Comparison of ENCODE assay signal across 8 cellular contexts in genomic region chr9:35736201-35736633, GRCh38. TPM values are rescaled to one million over a fixed set of nuclear protein-coding genes. Genes with fewer than 3 reads are reported as not detected.
DNase-seq lines count a peak whose midpoint lies in the region; ATAC-seq and TF ChIP-seq lines count a peak whose summit lies in the region.

No MANE protein-coding gene starts in this region.

- intact Hi-C loops in activated CD4-positive, alpha-beta T cell treated with anti-CD3 and anti-CD28 coated beads for 36 hours (cut with DNase I, micrococcal nuclease): loop anchor here (1.0 to 10.0 kb wide), 2 partner anchors 146 to 251 kb away; no protein-coding TSS in a partner anchor
- intact Hi-C loops in thyroid gland (cut with DNase I): no loop called here

- no peaks in the 10 kb centered on the region for H3K9me3 Mint-ChIP-seq in activated CD4-positive, alpha-beta T cell treated with anti-CD3 and anti-CD28 coated beads for 36 hours (ENCODE audit: low read depth)
- no peaks in the 10 kb centered on the region for H3K9me3 Mint-ChIP-seq in mesothelial cell of epicardium

- H3K27ac ChIP-seq in BLaER1 treated with 17β-estradiol and CSF1 and Interleukin-3, amounts not matched to agents 10 nM and 100 nM: peak overlapping the region in 3 of 11 experiments; percentile 18 to 20 (median 19); a peak in 1 of 22 replicates
- H3K27ac ChIP-seq in thyroid gland: no peak overlapping the region

- H3K36me3 Mint-ChIP-seq in activated CD4-positive, alpha-beta T cell treated with anti-CD3 and anti-CD28 coated beads for 36 hours (ENCODE audit: low read depth): peaks cover 41% of the 10 kb centered on the region
- peaks cover 11% of the 10 kb centered on the region for H3K36me3 Mint-ChIP-seq in mesothelial cell of epicardium

- ATAC-seq in activated CD4-positive, alpha-beta T cell treated with anti-CD3 and anti-CD28 coated beads for 36 hours: peak; percentile 11
- ATAC-seq in GM18519 (IDR thresholded peaks at IDR 0.05; ENCODE audit: low FRiP score, unreplicated experiment): no peak

- no peaks in the 10 kb centered on the region for H3K27me3 Mint-ChIP-seq in activated CD4-positive, alpha-beta T cell treated with anti-CD3 and anti-CD28 coated beads for 36 hours
- H3K27me3 Mint-ChIP-seq in mesothelial cell of epicardium (ENCODE audit: low read depth): no peaks in the 10 kb centered on the region

- no peaks in the 10 kb centered on the region for H3K9me3 ChIP-seq in BLaER1 treated with 17β-estradiol and CSF1 and Interleukin-3, amounts not matched to agents 10 nM and 100 nM (replicated peaks in 1 of 11)
- no peaks in the 10 kb centered on the region for H3K9me3 ChIP-seq in thyroid gland

- TF ChIP-seq POLR2A in thyroid gland (IDR thresholded peaks at IDR 0.05): peak in 1 of 2 donors; percentile 5

- H3K27ac Mint-ChIP-seq in activated CD4-positive, alpha-beta T cell treated with anti-CD3 and anti-CD28 coated beads for 36 hours: no peak overlapping the region
- no peak overlapping the region for H3K27ac Mint-ChIP-seq in mesothelial cell of epicardium

- TF ChIP-seq CTCF in mesothelial cell of epicardium (IDR thresholded peaks at IDR 0.05; ENCODE audit: unreplicated experiment) (peak; percentile 50), thyroid gland (IDR thresholded peaks at IDR 0.05) (peak; percentile 38 to 80 (median 62))

- H3K9ac ChIP-seq in BLaER1 treated with 17β-estradiol and CSF1 and Interleukin-3, amounts not matched to agents 10 nM and 100 nM: peak overlapping the region in 6 of 11 experiments; percentile 4 to 45 (median 34); a peak in 4 of 22 replicates

- H3K27me3 ChIP-seq in BLaER1 treated with 17β-estradiol and CSF1 and Interleukin-3, amounts not matched to agents 10 nM and 100 nM: no peaks in the 10 kb centered on the region
- no peaks in the 10 kb centered on the region for H3K27me3 ChIP-seq in H7 (ENCODE audit: control insufficient read depth, insufficient read depth, low read length)
- H3K27me3 ChIP-seq in thyroid gland: no peaks in the 10 kb centered on the region

- peaks cover 18% of the 10 kb centered on the region for H3K4me1 Mint-ChIP-seq in activated CD4-positive, alpha-beta T cell treated with anti-CD3 and anti-CD28 coated beads for 36 hours
- H3K4me1 Mint-ChIP-seq in mesothelial cell of epicardium: peaks cover 9% of the 10 kb centered on the region

- no peak overlapping the region for H3K4me3 Mint-ChIP-seq in activated CD4-positive, alpha-beta T cell treated with anti-CD3 and anti-CD28 coated beads for 36 hours
- no peak overlapping the region for H3K4me3 Mint-ChIP-seq in mesothelial cell of epicardium

- WGBS in thyroid gland, 2 donors: 37 to 47% methylated on average over 4 to 5 of the region's 5 CpGs

- H3K4me3 ChIP-seq in BLaER1 treated with 17β-estradiol and CSF1 and Interleukin-3, amounts not matched to agents 10 nM and 100 nM: no peak overlapping the region
- H3K4me3 ChIP-seq in H7 (ENCODE audit: insufficient read depth, low read depth, low read length) (no peak overlapping the region), thyroid gland (replicated peaks in 1 of 3) (no peak overlapping the region)

- CTCF ChIA-PET in activated CD4-positive, alpha-beta T cell treated with anti-CD3 and anti-CD28 coated beads for 36 hours (lab: Charles Lee): interaction anchor here (0.6 to 2.9 kb wide), 16 partner anchors 8 to 333 kb away, joined by 3 to 44 read pairs (median 4); partner anchors contain the start of genes ARHGEF39, GBA2 and RGP1

- peaks cover 0 to 68% (median 10%) of the 10 kb centered on the region in 11 experiments; a peak in 14 of 22 replicates for H4K20me1 ChIP-seq in BLaER1 treated with 17β-estradiol and CSF1 and Interleukin-3, amounts not matched to agents 10 nM and 100 nM

- peaks cover 18 to 48% (median 36%) of the 10 kb centered on the region in 10 experiments for H3K4me1 ChIP-seq in BLaER1 treated with 17β-estradiol and CSF1 and Interleukin-3, amounts not matched to agents 10 nM and 100 nM
- H3K4me1 ChIP-seq in thyroid gland: peaks cover 12 to 15% of the 10 kb centered on the region in 2 donors

- H3K4me2 ChIP-seq in BLaER1 treated with 17β-estradiol and CSF1 and Interleukin-3, amounts not matched to agents 10 nM and 100 nM: peak overlapping the region in 4 of 11 experiments; percentile 10 to 71 (median 44); a peak in 4 of 22 replicates

- H3K36me3 ChIP-seq in BLaER1 treated with 17β-estradiol and CSF1 and Interleukin-3, amounts not matched to agents 10 nM and 100 nM: peaks cover 58 to 74% (median 69%) of the 10 kb centered on the region in 11 experiments
- H3K36me3 ChIP-seq in H7 (replicated peaks; ENCODE audit: control insufficient read depth, insufficient read depth, low read length) (peaks cover 47% of the 10 kb centered on the region), thyroid gland (peaks cover 59 to 64% of the 10 kb centered on the region in 2 donors)

- POLR2A ChIA-PET in activated CD4-positive, alpha-beta T cell treated with anti-CD3 and anti-CD28 coated beads for 36 hours (lab: Charles Lee): interaction anchor here (1.1 kb wide), 1 partner anchor 12 kb away, joined by 4 read pairs; no protein-coding TSS in a partner anchor

- DNase-seq in H7 (peak; percentile 84), NCI-H524 (lab: John Stamatoyannopoulos, UW) (peak; percentile 71 to 77), ecto neural progenitor cell (ENCODE audit: low spot score) (peak; percentile 80), mesothelial cell of epicardium (ENCODE audit: low spot score in 2 of 2, unreplicated experiment in 2 of 2) (peak in 1 of 2 experiments; percentile 65), thyroid gland (peak; percentile 65 to 70)
- DNase-seq in activated CD4-positive, alpha-beta T cell treated with anti-CD3 and anti-CD28 coated beads for 36 hours: peak; percentile 78

RNA-seq across cellular contexts. Expression of gene CREB3, which starts 3.8 kb away (rescaled TPM):
- total RNA-seq in H7 (2014; rRNA removed; shearing (Covaris generic)): 26.0 and 28.6 TPM in 2 replicates
- 10 to 100 TPM; 24.0 to 26.0 TPM for total RNA-seq in activated CD4-positive, alpha-beta T cell treated with anti-CD3 and anti-CD28 coated beads for 36 hours
- 29.1 to 32.7 TPM (median 31.6 TPM) in 3 replicates for total RNA-seq in mesothelial cell of epicardium
- 10 to 100 TPM; 44.9 to 73.0 (median 51.3) TPM for total RNA-seq in thyroid gland

RNA-seq across cellular contexts. Expression of gene TLN1, which starts 4.2 kb away (rescaled TPM):
- total RNA-seq in H7 (2014; rRNA removed; shearing (Covaris generic)): 91.2 and 106 TPM in 2 replicates
- total RNA-seq in activated CD4-positive, alpha-beta T cell treated with anti-CD3 and anti-CD28 coated beads for 36 hours: 100 to 1,000 TPM; 217 to 238 TPM
- total RNA-seq in mesothelial cell of epicardium (224 to 230 TPM (median 226 TPM) in 3 replicates), thyroid gland (100 to 1,000 TPM; 142 to 245 (median 184) TPM)

RNA-seq across cellular contexts. Expression of gene GBA2, which starts 12.8 kb away (rescaled TPM):
- total RNA-seq in H7 (2014; rRNA removed; shearing (Covaris generic)): 75.2 and 85.5 TPM in 2 replicates
- 10 to 100 TPM; 19.6 to 23.7 TPM for total RNA-seq in activated CD4-positive, alpha-beta T cell treated with anti-CD3 and anti-CD28 coated beads for 36 hours
- total RNA-seq in mesothelial cell of epicardium (81.5 to 84.7 TPM (median 83.9 TPM) in 3 replicates), thyroid gland (100 to 1,000 TPM in 2 of 4 donors, 10 to 100 TPM in 2; 71.4 to 111 (median 101) TPM)

RNA-seq across cellular contexts. Expression of gene RGP1, which starts 12.9 kb away (rescaled TPM):
- 14.4 and 16.4 TPM in 2 replicates for total RNA-seq in H7 (2014; rRNA removed; shearing (Covaris generic))
- total RNA-seq in activated CD4-positive, alpha-beta T cell treated with anti-CD3 and anti-CD28 coated beads for 36 hours: 10 to 100 TPM; 14.0 to 15.5 TPM
- total RNA-seq in mesothelial cell of epicardium: 32.6 to 34.3 TPM (median 33.9 TPM) in 3 replicates
- total RNA-seq in thyroid gland: 10 to 100 TPM; 25.4 to 34.0 (median 30.2) TPM

RNA-seq across cellular contexts. Expression of gene MSMP, which starts 17.9 kb away (rescaled TPM):
- not detected in 2 replicates for total RNA-seq in H7 (2014; rRNA removed; shearing (Covaris generic))
- under 1 TPM in 1 of 2 experiments, not detected in 1; 0.39 TPM for total RNA-seq in activated CD4-positive, alpha-beta T cell treated with anti-CD3 and anti-CD28 coated beads for 36 hours
- not detected in 3 replicates for total RNA-seq in mesothelial cell of epicardium
- total RNA-seq in thyroid gland: under 1 TPM in 1 of 4 donors, not detected in 3; 0.67 TPM
